In the genomic region with DNA sequence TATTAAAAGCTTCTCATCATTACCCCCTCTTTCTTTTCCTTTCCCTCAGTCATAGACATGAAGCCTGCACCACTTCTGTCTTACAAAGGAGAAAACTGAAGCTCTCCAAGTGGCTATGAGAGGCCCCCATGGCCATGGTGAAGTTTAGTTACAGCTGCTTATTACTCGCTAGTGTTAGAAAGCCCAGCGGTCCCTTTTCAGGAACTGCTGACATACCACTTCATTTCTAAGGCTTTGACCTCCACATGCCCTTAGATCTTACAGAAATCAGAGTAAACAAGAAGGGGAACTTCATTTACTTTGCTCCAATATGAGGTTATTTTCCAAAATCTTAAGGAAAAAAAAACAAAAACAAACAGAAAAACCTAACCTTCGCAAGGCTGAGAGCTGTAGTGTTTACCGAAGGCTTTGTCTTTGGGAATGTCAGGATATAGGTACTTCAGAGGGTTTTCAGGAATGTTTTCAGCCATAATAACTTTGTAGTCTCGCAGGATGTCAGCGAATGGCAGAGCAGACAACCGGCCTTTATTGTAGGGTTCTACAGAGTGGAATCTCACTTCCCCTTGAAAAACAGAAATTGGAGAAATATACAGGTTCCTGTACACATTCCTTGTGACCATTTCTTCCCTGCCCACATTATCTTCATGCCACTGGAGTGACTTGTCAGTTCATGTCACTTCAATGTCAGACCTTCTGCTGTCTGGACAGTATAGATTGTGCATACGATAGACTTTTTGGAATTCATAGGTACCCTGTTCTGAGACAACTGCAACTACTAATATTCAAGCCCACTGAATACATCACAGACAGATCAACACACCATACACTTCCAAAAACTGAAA, we compare ENCODE assay signal across 13 cellular contexts. TPM values are rescaled to one million over a fixed set of nuclear protein-coding genes. Genes with fewer than 3 reads are reported as not detected.
DNase-seq lines count a peak whose midpoint lies in the region; ATAC-seq and TF ChIP-seq lines count a peak whose summit lies in the region.
"Had no signal": no experiment of that assay in that cellular context is flagged by ENCODE, and none has a peak within 500 bp of the region (broad histone marks: within the 10 kb centered on the region; RNA-seq: fewer than 3 reads in every experiment).

No MANE protein-coding gene starts in this region.

- H3K4me1 Mint-ChIP-seq in activated CD4-positive, alpha-beta T cell treated with anti-CD3 and anti-CD28 coated beads for 36 hours = peaks cover 34% of the 10 kb centered on the region
- peaks cover 39% of the 10 kb centered on the region for H3K4me1 Mint-ChIP-seq in endodermal cell

- H2AFZ ChIP-seq in osteoblast (ENCODE audit: low read length) = peak overlapping the region; percentile 56

- CTCF ChIA-PET in activated CD4-positive, alpha-beta T cell treated with anti-CD3 and anti-CD28 coated beads for 36 hours (lab: Charles Lee) = interaction anchor here (1.1 to 1.4 kb wide), 2 partner anchors 10 to 19 kb away, joined by 4 read pairs; no protein-coding TSS in a partner anchor
- CTCF ChIA-PET in A673 (lab: Charles Lee) = no interaction called here

- no peak overlapping the region for H3K4me3 Mint-ChIP-seq in activated CD4-positive, alpha-beta T cell treated with anti-CD3 and anti-CD28 coated beads for 36 hours
- no peak overlapping the region for H3K4me3 Mint-ChIP-seq in endodermal cell
- H3K4me3 Mint-ChIP-seq: activated naive CD4-positive, alpha-beta T cell treated with anti-CD3 and anti-CD28 coated beads for 36 hours had no signal

- no peak overlapping the region for H3K4me2 ChIP-seq in osteoblast (ENCODE audit: insufficient read depth, low read length)

- no peaks in the 10 kb centered on the region for H4K20me1 ChIP-seq in osteoblast (ENCODE audit: insufficient read depth, low read length)

- H3K4me3 ChIP-seq in endodermal cell (ENCODE audit: low read length) (no peak overlapping the region), osteoblast (ENCODE audit: insufficient read depth, low read length) (no peak overlapping the region), A673 (ENCODE audit: low read depth, low read length, poor library complexity, severe bottlenecking) (no peak overlapping the region)
- H3K4me3 ChIP-seq: lung, vagina had no signal

- H3K9me3 Mint-ChIP-seq in activated CD4-positive, alpha-beta T cell treated with anti-CD3 and anti-CD28 coated beads for 36 hours (ENCODE audit: low read depth) = no peaks in the 10 kb centered on the region
- no peaks in the 10 kb centered on the region for H3K9me3 Mint-ChIP-seq in endodermal cell
- H3K9me3 Mint-ChIP-seq: activated naive CD4-positive, alpha-beta T cell treated with anti-CD3 and anti-CD28 coated beads for 36 hours had no signal

- intact Hi-C loops in activated CD4-positive, alpha-beta T cell treated with anti-CD3 and anti-CD28 coated beads for 36 hours (cut with DNase I, micrococcal nuclease) = loop anchor here (5.0 to 10.0 kb wide), 2 partner anchors 36 to 938 kb away; no protein-coding TSS in a partner anchor
- intact Hi-C loops in A673 (cut with micrococcal nuclease; ENCODE audit: unreplicated experiment) = no loop called here

- H3K4me1 ChIP-seq in endodermal cell (ENCODE audit: control insufficient read depth, insufficient read depth, low read length) (peaks cover 20% of the 10 kb centered on the region), osteoblast (ENCODE audit: insufficient read depth, low read length) (peaks cover 17% of the 10 kb centered on the region), A673 (ENCODE audit: insufficient read depth, low read length, poor library complexity, severe bottlenecking) (no peaks in the 10 kb centered on the region)

- no peak overlapping the region for H3K9ac ChIP-seq in endodermal cell (ENCODE audit: extremely low read depth, low read length, poor library complexity, severe bottlenecking)

- ATAC-seq in activated CD4-positive, alpha-beta T cell treated with anti-CD3 and anti-CD28 coated beads for 36 hours = no peak
- no peak for ATAC-seq in GM18519 (IDR thresholded peaks at IDR 0.05; ENCODE audit: low FRiP score, unreplicated experiment)
- ATAC-seq: PC-3 had no signal

- TF ChIP-seq CTCF in endodermal cell (conservative IDR thresholded peaks at IDR 0.05) (no peak), osteoblast (IDR thresholded peaks at IDR 0.05; ENCODE audit: extremely low read depth, low read depth, low read length) (no peak), A673 (conservative IDR thresholded peaks at IDR 0.05; ENCODE audit: low read depth, low read length) (no peak)

- no peaks in the 10 kb centered on the region for H3K79me2 ChIP-seq in osteoblast (ENCODE audit: insufficient read depth, low read length)

- no peaks in the 10 kb centered on the region for H3K27me3 Mint-ChIP-seq in activated CD4-positive, alpha-beta T cell treated with anti-CD3 and anti-CD28 coated beads for 36 hours
- no peaks in the 10 kb centered on the region for H3K27me3 Mint-ChIP-seq in endodermal cell (ENCODE audit: insufficient read depth)

- H3K36me3 ChIP-seq in endodermal cell (ENCODE audit: control insufficient read depth, insufficient read depth, low read length) (no peaks in the 10 kb centered on the region), osteoblast (ENCODE audit: insufficient read depth, low read length) (no peaks in the 10 kb centered on the region), A673 (ENCODE audit: insufficient read depth, low read length, poor library complexity, severe bottlenecking) (no peaks in the 10 kb centered on the region)
- H3K36me3 ChIP-seq: vagina had no signal

- peaks cover 54% of the 10 kb centered on the region for H3K36me3 Mint-ChIP-seq in activated CD4-positive, alpha-beta T cell treated with anti-CD3 and anti-CD28 coated beads for 36 hours (ENCODE audit: low read depth)
- H3K36me3 Mint-ChIP-seq in endodermal cell (ENCODE audit: low read depth) = no peaks in the 10 kb centered on the region

- DNase-seq in activated CD4-positive, alpha-beta T cell treated with anti-CD3 and anti-CD28 coated beads for 36 hours = no peak
- DNase-seq in activated CD4-positive, alpha-beta T cell treated with anti-CD3 and anti-CD28 coated beads for 1 hour = no peak
- DNase-seq in NOMO-1 treated with dmso at 0.1 percent for 144 hours (lab: John Stamatoyannopoulos, UW; ENCODE audit: unreplicated experiment) (peak; percentile 28), endodermal cell (no peak), osteoblast (ENCODE audit: insufficient read length, low spot score, missing footprints) (no peak), EL (no peak), A673 (ENCODE audit: low spot score) (no peak)
- DNase-seq: activated naive CD4-positive, alpha-beta T cell treated with anti-CD3 and anti-CD28 coated beads for 36 hours; central memory CD4-positive, alpha-beta T cell; PC-3 had no signal

- no peak overlapping the region for H3K27ac ChIP-seq in endodermal cell (ENCODE audit: low read depth, low read length)
- no peak overlapping the region for H3K27ac ChIP-seq in osteoblast (ENCODE audit: low read depth, low read length)
- no peak overlapping the region for H3K27ac ChIP-seq in A673 (ENCODE audit: low read depth, low read length, poor library complexity, severe bottlenecking)
- H3K27ac ChIP-seq: vagina had no signal

- POLR2A ChIA-PET in activated CD4-positive, alpha-beta T cell treated with anti-CD3 and anti-CD28 coated beads for 36 hours (lab: Charles Lee) = no interaction called here
- POLR2A ChIA-PET in A673 (lab: Charles Lee; ENCODE audit: low non-redundant PET) = no interaction called here

- H3K9me3 ChIP-seq in endodermal cell (ENCODE audit: control insufficient read depth, low read length) (no peaks in the 10 kb centered on the region), osteoblast (ENCODE audit: low read depth, low read length) (no peaks in the 10 kb centered on the region), A673 (ENCODE audit: low read depth, low read length, poor library complexity, severe bottlenecking) (no peaks in the 10 kb centered on the region)
- H3K9me3 ChIP-seq: vagina had no signal

- peak overlapping the region; percentile 37 for H3K27ac Mint-ChIP-seq in activated CD4-positive, alpha-beta T cell treated with anti-CD3 and anti-CD28 coated beads for 36 hours
- H3K27ac Mint-ChIP-seq in endodermal cell = peak overlapping the region; percentile 71

- WGBS in endodermal cell (ENCODE audit: insufficient coverage in 1 of 2, insufficient read length in 1 of 2), 2 experiments = 85 to 91% methylated on average over 6 to 8 of the region's 8 CpGs

- H3K27me3 ChIP-seq in endodermal cell (ENCODE audit: control insufficient read depth, insufficient read depth, low read length, poor library complexity, severe bottlenecking) = no peaks in the 10 kb centered on the region
- H3K27me3 ChIP-seq in osteoblast (ENCODE audit: insufficient read depth, low read length) = no peaks in the 10 kb centered on the region
- no peaks in the 10 kb centered on the region for H3K27me3 ChIP-seq in A673 (replicated peaks; ENCODE audit: insufficient read depth, low read depth, low read length, poor library complexity)
- H3K27me3 ChIP-seq: vagina had no signal

- BruUV-seq in A673 (replicated peaks; lab: Mats Ljungman, UMichigan) = no TSS peak

RNA-seq across cellular contexts. Expression of a gene that starts 18.8 kb away (rescaled TPM):
- 100 to 1,000 TPM; 317 to 343 TPM for total RNA-seq in activated CD4-positive, alpha-beta T cell treated with anti-CD3 and anti-CD28 coated beads for 36 hours
- total RNA-seq in endodermal cell (10 to 100 TPM; 48.3 to 74.4 TPM), osteoblast (447 and 530 TPM in 2 replicates), A673 (2021) (69.5 and 76.5 TPM in 2 replicates)
- polyA plus RNA-seq in endodermal cell (2013, experiment 1 of 2) = 41.6 TPM
- polyA plus RNA-seq in endodermal cell (2013, experiment 2 of 2) = 42.0 TPM
